In the genomic region with DNA sequence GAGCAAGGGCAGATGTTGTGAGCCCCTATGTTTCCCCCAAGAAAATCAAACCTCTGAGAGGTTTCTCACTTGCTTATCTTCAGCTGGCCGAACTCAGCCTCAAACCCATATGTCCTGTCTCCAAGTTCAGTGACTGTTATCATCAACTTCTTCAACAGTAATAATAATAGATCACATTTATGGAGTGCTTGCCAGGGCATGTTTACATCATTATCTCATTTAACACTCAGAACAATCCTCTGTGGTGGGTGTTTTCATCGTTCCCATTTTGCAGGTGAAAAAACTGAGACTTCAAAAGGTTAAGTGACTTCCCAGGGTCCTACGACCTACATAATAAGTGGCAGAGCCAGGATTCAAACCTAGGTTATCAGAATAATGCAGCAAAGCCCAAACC, we compare ENCODE assay signal across 12 cellular contexts. TPM values are rescaled to one million over a fixed set of nuclear protein-coding genes. Genes with fewer than 3 reads are reported as not detected.
DNase-seq lines count a peak whose midpoint lies in the region; ATAC-seq, FAIRE-seq and TF ChIP-seq lines count a peak whose summit lies in the region.
"Had no signal": no experiment of that assay in that cellular context is flagged by ENCODE, and none has a peak within 500 bp of the region (broad histone marks: within the 10 kb centered on the region; RNA-seq: fewer than 3 reads in every experiment).

No MANE protein-coding gene starts in this region.

- H3K9me3 ChIP-seq in PC-9 (ENCODE audit: insufficient read depth, low read depth) = no peaks in the 10 kb centered on the region
- no peaks in the 10 kb centered on the region for H3K9me3 ChIP-seq in neural progenitor cell (ENCODE audit: low read depth)
- H3K9me3 ChIP-seq in pancreas = no peaks in the 10 kb centered on the region

- H3K9me2 ChIP-seq in PC-9 (ENCODE audit: insufficient read depth) = no peaks in the 10 kb centered on the region

- no peak overlapping the region for H3K27ac Mint-ChIP-seq in neural progenitor cell

- intact Hi-C loops in PC-9 (cut with micrococcal nuclease; ENCODE audit: unreplicated experiment) = loop anchor here (1.0 kb wide), 2 partner anchors 24 to 61 kb away; no protein-coding TSS in a partner anchor
- intact Hi-C loops in dorsolateral prefrontal cortex (cut with DNase I) = loop anchor here in 1 of 2 donors (10.0 kb wide), 1 partner anchor 619 kb away; a partner anchor contains a TSS
- intact Hi-C loops in pancreas (cut with DNase I) = no loop called here

- ATAC-seq in activated CD4-positive, CD25-positive, alpha-beta regulatory T cell treated with anti-CD3 and anti-CD28 coated beads, Interleukin-2, amount 50 U/mL, for 24 hours = no peak
- ATAC-seq in pancreas = no peak

- H4K20me1 ChIP-seq in PC-9 (ENCODE audit: insufficient read depth) (no peaks in the 10 kb centered on the region), neural progenitor cell (ENCODE audit: low read depth) (peaks cover 9% of the 10 kb centered on the region)

- CTCF ChIA-PET in PC-9 (lab: Charles Lee) = no interaction called here

- peaks cover 12% of the 10 kb centered on the region for H3K36me3 Mint-ChIP-seq in neural progenitor cell

- H2AFZ ChIP-seq in PC-9 (no peak overlapping the region), neural progenitor cell (replicated peaks) (no peak overlapping the region)

- DNase-seq in PC-9 (no peak), dorsolateral prefrontal cortex (no peak), neural progenitor cell (ENCODE audit: low spot score) (no peak), pancreas (no peak), NCI-H2196 treated with DMSO at 0.1 percent for 48 hours (lab: John Stamatoyannopoulos, UW; ENCODE audit: unreplicated experiment) (no peak), NCI-H748 treated with DMSO at 0.1 percent for 48 hours (lab: John Stamatoyannopoulos, UW) (no peak)
- DNase-seq: DMS79 treated with DMSO at 0.1 percent for 48 hours, glutamatergic neuron, NCI-H1092 had no signal

- WGBS in pancreas, 2 donors = 59 to 90% methylated on average over 3 of the region's 3 CpGs

- H3K4me2 ChIP-seq in PC-9 = peak overlapping the region; percentile 91
- peak overlapping the region; percentile 8 for H3K4me2 ChIP-seq in neural progenitor cell

- H3K27me3 Mint-ChIP-seq in neural progenitor cell (ENCODE audit: insufficient read depth, low read depth) = peaks cover 3% of the 10 kb centered on the region

- H3K27me3 ChIP-seq in PC-9 (ENCODE audit: insufficient read depth, low read depth) (no peaks in the 10 kb centered on the region), dorsolateral prefrontal cortex (no peaks in the 10 kb centered on the region), neural progenitor cell (peaks cover 18% of the 10 kb centered on the region), pancreas (no peaks in the 10 kb centered on the region)

- H3K4me3 Mint-ChIP-seq in neural progenitor cell = no peak overlapping the region

- peaks cover 37% of the 10 kb centered on the region for H3K36me3 ChIP-seq in PC-9 (ENCODE audit: low read depth)
- no peaks in the 10 kb centered on the region for H3K36me3 ChIP-seq in neural progenitor cell
- peaks cover 0 to 5% (median 0%) of the 10 kb centered on the region in 3 donors for H3K36me3 ChIP-seq in pancreas

- TF ChIP-seq CTCF in C4-2B (conservative IDR thresholded peaks at IDR 0.05) = no peak
- TF ChIP-seq CTCF in PC-9 (conservative IDR thresholded peaks at IDR 0.05) = no peak
- TF ChIP-seq CTCF in dorsolateral prefrontal cortex (IDR thresholded peaks at IDR 0.05 in 54 of 56, conservative IDR thresholded peaks at IDR 0.05 in 2 of 56; ENCODE audit: low read depth in 1 of 56, partially characterized antibody in 56 of 56) = no peak
- TF ChIP-seq CTCF in neural progenitor cell (IDR thresholded peaks at IDR 0.05) = no peak
- TF ChIP-seq CTCF in pancreas (IDR thresholded peaks at IDR 0.05) = no peak

- H3K27ac ChIP-seq in C4-2B (peak overlapping the region; percentile 49), PC-9 (peak overlapping the region; percentile 92), dorsolateral prefrontal cortex (peak overlapping the region in 32 of 59 donors; percentile 4 to 95 (median 34)), neural progenitor cell (no peak overlapping the region), pancreas (no peak overlapping the region)

- H3K4me3 ChIP-seq in PC-9 = peak overlapping the region; percentile 79; the same call in 1 of the 2 replicates
- H3K4me3 ChIP-seq in dorsolateral prefrontal cortex = peak overlapping the region in 1 of 59 donors; percentile 2
- H3K4me3 ChIP-seq in neural progenitor cell = no peak overlapping the region
- no peak overlapping the region for H3K4me3 ChIP-seq in pancreas

- H3K79me2 ChIP-seq in PC-9 (ENCODE audit: low read depth) (peaks cover 91% of the 10 kb centered on the region), neural progenitor cell (ENCODE audit: low read depth) (no peaks in the 10 kb centered on the region)

- no TSS peak for BruUV-seq in PC-9 (replicated peaks; lab: Mats Ljungman, UMichigan)

- peaks cover 78% of the 10 kb centered on the region for H3F3A ChIP-seq in PC-9 (ENCODE audit: insufficient read depth, low read depth)
- peaks cover 27% of the 10 kb centered on the region for H3F3A ChIP-seq in neural progenitor cell (ENCODE audit: low read depth)

- no peak for FAIRE-seq in pancreas (lab: Jason Lieb, UNC)

- POLR2A ChIA-PET in PC-9 (lab: Charles Lee; ENCODE audit: unreplicated experiment) = interaction anchor here (0.6 to 1.0 kb wide), 5 partner anchors 10 to 362 kb away, joined by 3 to 12 read pairs (median 6); no protein-coding TSS in a partner anchor

- H3K4me1 ChIP-seq in PC-9 (replicated peaks; ENCODE audit: insufficient read depth) (peaks cover 81% of the 10 kb centered on the region), neural progenitor cell (peaks cover 16% of the 10 kb centered on the region), pancreas (peaks cover 5 to 32% (median 9%) of the 10 kb centered on the region in 3 donors)

- H3K4me1 Mint-ChIP-seq in neural progenitor cell = peaks cover 25% of the 10 kb centered on the region

- H3K9me3 Mint-ChIP-seq in neural progenitor cell = no peaks in the 10 kb centered on the region

- no peak overlapping the region for H3K9ac ChIP-seq in neural progenitor cell

RNA-seq across cellular contexts. Expression of a gene that starts 3.4 kb away (rescaled TPM):
- total RNA-seq in PC-9 (2021) (376 and 459 TPM in 2 replicates), dorsolateral prefrontal cortex (100 to 1,000 TPM in 66 of 120 experiments, 10 to 100 TPM in 54; 66.7 to 318 (median 103) TPM), neural progenitor cell (ENCODE audit: low replicate concordance) (61.7 and 64.2 TPM in 2 replicates), pancreas (10 to 100 TPM; 48.2 to 90.0 (median 54.6) TPM)
- 10 to 100 TPM; 55.8 to 59.0 TPM for polyA plus RNA-seq in pancreas

RNA-seq across cellular contexts. Expression of a gene that starts 50.2 kb away (rescaled TPM):
- 85.6 and 94.7 TPM in 2 replicates for total RNA-seq in PC-9 (2021)
- total RNA-seq in dorsolateral prefrontal cortex = 1 to 10 TPM in 74 of 120 experiments, under 1 TPM in 35, not detected in 11; 0.30 to 4.8 (median 1.4) TPM
- not detected in 2 replicates for total RNA-seq in neural progenitor cell (ENCODE audit: low replicate concordance)
- 10 to 100 TPM in 1 of 6 donors, 1 to 10 TPM in 4, under 1 TPM in 1; 0.67 to 12.5 (median 1.4) TPM for total RNA-seq in pancreas
- 1 to 10 TPM; 2.2 to 3.6 TPM for polyA plus RNA-seq in pancreas
- total RNA-seq: posterior vena cava had no signal

Comparison
In these comparisons a context has a peak if more than half of its experiments do, and no peak if none do; other contexts are left out.
1. H3K27ac ChIP-seq: peak in C4-2B (single experiment), PC-9 (single experiment) and dorsolateral prefrontal cortex (32 of 59); none in neural progenitor cell (single experiment) and pancreas (0 of 4).